In the genomic region with DNA sequence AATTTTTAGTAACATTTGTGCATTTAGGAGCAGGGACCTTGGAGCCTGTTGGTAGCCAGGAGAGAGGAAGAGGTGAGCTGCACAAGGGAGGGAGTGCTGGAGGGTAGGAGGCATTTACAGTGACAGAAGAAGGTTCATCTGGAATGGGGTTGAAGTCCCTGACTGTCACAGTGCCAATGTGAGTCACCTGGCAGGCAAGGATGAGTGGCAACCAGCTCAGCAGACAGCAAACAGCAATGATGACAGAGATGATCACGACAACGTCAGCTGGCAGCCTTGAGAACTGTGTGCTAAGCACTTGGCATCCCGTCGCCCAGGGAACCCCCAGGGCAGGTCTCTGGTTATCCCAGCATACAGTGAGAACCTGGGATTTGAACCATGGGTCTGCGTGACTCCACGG, we compare ENCODE assay signal across 19 cellular contexts. TPM values are rescaled to one million over a fixed set of nuclear protein-coding genes. Genes with fewer than 3 reads are reported as not detected.
"Had no signal": no experiment of that assay in that cellular context is flagged by ENCODE, and none has a peak within 500 bp of the region (broad histone marks: within the 10 kb centered on the region; RNA-seq: fewer than 3 reads in every experiment).

No MANE protein-coding gene starts in this region.

- FAIRE-seq: endothelial cell of umbilical vein, islet of Langerhans had no signal

- ATAC-seq: activated T-cell treated with anti-CD3 and anti-CD28 coated beads, Interleukin-2, amount 50 U/mL, for 72 hours; lower lobe of right lung; natural killer cell treated with Interleukin-12 subunit alpha and Interleukin-12 subunit beta and Interleukin-15 and Interleukin-18, amount 100 ng/mL, for 72 hours; sciatic nerve; stimulated activated naive B cell treated with anti-CD40 and anti-IgM and Interleukin-4, amounts not matched to agents 10 μg/mL and 1 μg/mL and 100 μg/mL, for 72 hours had no signal

- H3K9me3 ChIP-seq: lower lobe of right lung had no signal

- H3K4me3 ChIP-seq: lower lobe of right lung had no signal

- DNase-seq: activated CD4-positive, CD25-positive, alpha-beta regulatory T cell treated with anti-CD3 and anti-CD28 coated beads, Interleukin-2, amount 50 U/mL, for 72 hours; activated CD8-positive, alpha-beta memory T cell treated with anti-CD3 and anti-CD28 coated beads for 24 hours; activated CD8-positive, alpha-beta memory T cell treated with anti-CD3 and anti-CD28 coated beads, Interleukin-2, amount 50 U/mL, for 48 hours; activated T-cell treated with anti-CD3 and anti-CD28 coated beads, Interleukin-2, amount 50 U/mL, for 72 hours; effector memory CD4-positive, alpha-beta T cell; foreskin fibroblast; hippocampal formation; lower lobe of right lung; stimulated activated CD4-positive, alpha-beta T cell treated with anti-CD3 and anti-CD28 coated beads, Interleukin-4, amount 100 ng/mL, for 24 hours; stimulated activated naive B cell treated with anti-CD40 and anti-IgM and Interleukin-4, amounts not matched to agents 10 μg/mL and 1 μg/mL and 100 μg/mL, for 72 hours; T-helper 1 cell; T-helper 9 cell had no signal

- H3K36me3 ChIP-seq: lower lobe of right lung had no signal

RNA-seq across cellular contexts. Expression of a gene that starts 2.6 kb away (rescaled TPM):
- total RNA-seq: activated T-cell treated with anti-CD3 and anti-CD28 coated beads, Interleukin-2, amount 50 U/mL, for 72 hours; cerebellum; endothelial cell of umbilical vein; lower lobe of right lung; mesenteric fat pad; natural killer cell treated with Interleukin-12 subunit alpha and Interleukin-12 subunit beta and Interleukin-15 and Interleukin-18, amount 100 ng/mL, for 72 hours; sciatic nerve; ureter had no signal

RNA-seq across cellular contexts. Expression of a gene that starts 25.4 kb away (rescaled TPM):
- total RNA-seq: cerebellum, endothelial cell of umbilical vein, lower lobe of right lung, mesenteric fat pad, sciatic nerve had no signal

RNA-seq across cellular contexts. Expression of a gene that starts 52.3 kb away (rescaled TPM):
- total RNA-seq: activated T-cell treated with anti-CD3 and anti-CD28 coated beads, Interleukin-2, amount 50 U/mL, for 72 hours; cerebellum; endothelial cell of umbilical vein; lower lobe of right lung; mesenteric fat pad; natural killer cell treated with Interleukin-12 subunit alpha and Interleukin-12 subunit beta and Interleukin-15 and Interleukin-18, amount 100 ng/mL, for 72 hours; sciatic nerve; ureter had no signal
